Comparison of ENCODE assay signal across 9 cellular contexts in genomic region chr17:16583781-16584180, GRCh38. TPM values are rescaled to one million over a fixed set of nuclear protein-coding genes. Genes with fewer than 3 reads are reported as not detected.
A peak's percentile ranks its signal among the peaks of the same experiment; 100 is the strongest.
DNase-seq lines count a peak whose midpoint lies in the region; ATAC-seq, FAIRE-seq and TF ChIP-seq lines count a peak whose summit lies in the region.
"Had no signal": no experiment of that assay in that cellular context is flagged by ENCODE, and none has a peak within 500 bp of the region (broad histone marks: within the 10 kb centered on the region; RNA-seq: fewer than 3 reads in every experiment).

No MANE protein-coding gene starts in this region.

- H3K36me3 ChIP-seq in Caco-2 (ENCODE audit: control insufficient read depth, insufficient read depth, low read length) (no peaks in the 10 kb centered on the region), RWPE2 (ENCODE audit: low read depth) (no peaks in the 10 kb centered on the region), duodenal mucosa (ENCODE audit: control insufficient read depth in 1 of 2, insufficient read depth in 2 of 2, low read length in 2 of 2) (no peaks in the 10 kb centered on the region)

- H3K27ac ChIP-seq in RWPE2 (ENCODE audit: poor library complexity, severe bottlenecking) (no peak overlapping the region), duodenal mucosa (ENCODE audit: low read depth, low read length) (no peak overlapping the region)

- TF ChIP-seq POLR2A in GM12892 (IDR thresholded peaks at IDR 0.05; ENCODE audit: low read depth, low read length): no peak

- H3K9ac ChIP-seq in duodenal mucosa (ENCODE audit: low read depth in 1 of 2, low read length in 2 of 2): no peak overlapping the region

- no TSS peak for BruUV-seq in Caco-2 (replicated peaks; lab: Mats Ljungman, UMichigan)

- H3K27me3 ChIP-seq in Caco-2 (replicated peaks; ENCODE audit: control insufficient read depth, insufficient read depth, low read length) (no peaks in the 10 kb centered on the region; the same call in none of the 2 replicates), RWPE2 (ENCODE audit: insufficient read depth, poor library complexity, severe bottlenecking) (no peaks in the 10 kb centered on the region), duodenal mucosa (ENCODE audit: control insufficient read depth in 1 of 2, insufficient read depth in 2 of 2, low read length in 2 of 2) (peaks cover 9 to 18% of the 10 kb centered on the region in 2 donors)

- FAIRE-seq in GM12892 (lab: Jason Lieb, UNC): no peak
- FAIRE-seq: endometrium had no signal

- H3K4me3 Mint-ChIP-seq in Caco-2 (ENCODE audit: unreplicated experiment) (peak overlapping the region; percentile 72), progenitor cell of endocrine pancreas (ENCODE audit: low read depth) (peak overlapping the region; percentile 83)

- H3K36me3 Mint-ChIP-seq in Caco-2 (ENCODE audit: insufficient read depth, unreplicated experiment): peaks cover 10% of the 10 kb centered on the region
- H3K36me3 Mint-ChIP-seq in progenitor cell of endocrine pancreas (ENCODE audit: insufficient read depth): no peaks in the 10 kb centered on the region

- H3K9me3 ChIP-seq in Caco-2: no peaks in the 10 kb centered on the region
- no peaks in the 10 kb centered on the region for H3K9me3 ChIP-seq in RWPE2 (ENCODE audit: severe bottlenecking)
- H3K9me3 ChIP-seq in duodenal mucosa (ENCODE audit: control insufficient read depth in 1 of 2, low read length in 2 of 2): no peaks in the 10 kb centered on the region

- CTCF ChIA-PET in Caco-2 (lab: Charles Lee): interaction anchor here (0.6 to 1.2 kb wide), 5 partner anchors 13 to 444 kb away, joined by 3 to 7 read pairs (median 3); partner anchors contain the start of gene ZNF287

- DNase-seq in Caco-2 (no peak), RWPE2 (ENCODE audit: low spot score) (no peak), progenitor cell of endocrine pancreas (ENCODE audit: low spot score, unreplicated experiment) (no peak), GM12892 (ENCODE audit: insufficient read length) (no peak), GM13976 (ENCODE audit: low spot score) (no peak), NCI-H2196 treated with DMSO at 0.1 percent for 48 hours (lab: John Stamatoyannopoulos, UW; ENCODE audit: unreplicated experiment) (no peak)

- H3K27me3 Mint-ChIP-seq in Caco-2 (ENCODE audit: insufficient read depth, unreplicated experiment) (peaks cover 23% of the 10 kb centered on the region), progenitor cell of endocrine pancreas (peaks cover 45% of the 10 kb centered on the region)

- TF ChIP-seq CTCF in Caco-2 (IDR thresholded peaks at IDR 0.05; ENCODE audit: insufficient read depth in 1 of 2, low read depth in 1 of 2, low read length in 1 of 2, severe bottlenecking in 1 of 2, unreplicated experiment in 1 of 2) (no peak), RWPE2 (IDR thresholded peaks at IDR 0.05; ENCODE audit: poor library complexity, severe bottlenecking) (no peak), progenitor cell of endocrine pancreas (IDR thresholded peaks at IDR 0.05; ENCODE audit: unreplicated experiment) (no peak), GM13976 (IDR thresholded peaks at IDR 0.05; ENCODE audit: borderline replicate concordance, control extremely low read depth, extremely low read depth, insufficient read depth, missing control alignments) (no peak)

- intact Hi-C loops in Caco-2 (cut with micrococcal nuclease; ENCODE audit: unreplicated experiment): loop anchor here (1.0 kb wide), 2 partner anchors 46 to 70 kb away; partner anchors contain the start of gene ZNF624

- H3K9me3 Mint-ChIP-seq in Caco-2 (ENCODE audit: unreplicated experiment) (peaks cover 18% of the 10 kb centered on the region), progenitor cell of endocrine pancreas (ENCODE audit: low read depth) (peaks cover 6% of the 10 kb centered on the region)

- H3K4me3 ChIP-seq in Caco-2 (ENCODE audit: low read depth, low read length) (no peak overlapping the region), RWPE2 (ENCODE audit: severe bottlenecking) (peak overlapping the region; percentile 37), duodenal mucosa (ENCODE audit: low read depth in 1 of 2, low read length in 2 of 2) (peak overlapping the region; percentile 70 to 79)

- in situ Hi-C loops in GM13976 (cut with MboI; ENCODE audit: low sequenced_read_pairs, unreplicated experiment): no loop called here

- POLR2A ChIA-PET in Caco-2 (lab: Charles Lee): interaction anchor here (0.7 kb wide), 1 partner anchor 145 kb away, joined by 3 read pairs; no protein-coding TSS in a partner anchor

- H3K4me1 Mint-ChIP-seq in Caco-2 (ENCODE audit: low read depth, unreplicated experiment): peaks cover 10% of the 10 kb centered on the region
- peaks cover 3% of the 10 kb centered on the region for H3K4me1 Mint-ChIP-seq in progenitor cell of endocrine pancreas (ENCODE audit: low read depth)

- ATAC-seq in RWPE2 (ENCODE audit: low read depth): no peak
- ATAC-seq in GM21825 (IDR thresholded peaks at IDR 0.05; ENCODE audit: unreplicated experiment): no peak

- H3K27ac Mint-ChIP-seq in Caco-2 (ENCODE audit: unreplicated experiment) (peak overlapping the region; percentile 37), progenitor cell of endocrine pancreas (no peak overlapping the region)

- no peaks in the 10 kb centered on the region for H3K4me1 ChIP-seq in Caco-2
- H3K4me1 ChIP-seq in RWPE2 (ENCODE audit: insufficient read depth, poor library complexity, severe bottlenecking): no peaks in the 10 kb centered on the region
- H3K4me1 ChIP-seq in duodenal mucosa (ENCODE audit: control insufficient read depth in 1 of 2, insufficient read depth in 2 of 2, low read length in 2 of 2): peaks cover 7 to 8% of the 10 kb centered on the region in 2 donors

RNA-seq across cellular contexts. Expression of gene ZNF287, which starts 14.8 kb away (rescaled TPM):
- 7.1 and 7.9 TPM in 2 replicates for total RNA-seq in Caco-2 (2022)
- total RNA-seq in progenitor cell of endocrine pancreas: 11.6 TPM in 2 replicates
- polyA plus RNA-seq in GM12892 (2012; ENCODE audit: missing spikeins): 7.7 TPM
